Comparison of ENCODE assay signal across 8 cellular contexts in genomic region chr9:78235771-78236510, GRCh38.
DNase-seq lines count a peak whose midpoint lies in the region; ATAC-seq and TF ChIP-seq lines count a peak whose summit lies in the region.

TSS of gene CEP78 (plus strand) at chr9:78236075. CDS start at chr9:78236351, 276 bp downstream.

- H3K27ac Mint-ChIP-seq in central memory CD8-positive, alpha-beta T cell (ENCODE audit: low read depth) = peak within 1 kb of the TSS; percentile 88

- no peak for TF ChIP-seq CTCF in AG09319 (IDR thresholded peaks at IDR 0.05; ENCODE audit: low read depth, low read length)

- H3K9me3 Mint-ChIP-seq in central memory CD8-positive, alpha-beta T cell = no peaks in the 10 kb centered on the region

- in situ Hi-C loops in GM18951 (cut with MboI; ENCODE audit: low sequenced_read_pairs, unreplicated experiment) = no loop called here

- peaks cover 35% of the 10 kb centered on the region for H3K4me1 Mint-ChIP-seq in central memory CD8-positive, alpha-beta T cell

- peak; percentile 90 for TF ChIP-seq POLR2A in GM18951 (IDR thresholded peaks at IDR 0.05; ENCODE audit: extremely low read depth, insufficient read depth, insufficient read length)

- H3K4me3 Mint-ChIP-seq in central memory CD8-positive, alpha-beta T cell = no peak within 1 kb of the TSS

- ATAC-seq in HG03175 (IDR thresholded peaks at IDR 0.05; ENCODE audit: unreplicated experiment) = peak; percentile 98
- peak; percentile 95 for ATAC-seq in central memory CD8-positive, alpha-beta T cell (replicated peaks; ENCODE audit: extremely low read depth, poor library complexity, severe bottlenecking)

- H3K27me3 Mint-ChIP-seq in central memory CD8-positive, alpha-beta T cell = no peaks in the 10 kb centered on the region

- DNase-seq in AG09319 (ENCODE audit: extremely low read depth, low read depth) = peak; percentile 72
- peak; percentile 95 for DNase-seq in NCI-H345 (lab: John Stamatoyannopoulos, UW)
- peak; percentile 74 for DNase-seq in activated CD4-positive, CD25-positive, alpha-beta regulatory T cell treated with anti-CD3 and anti-CD28 coated beads, Interleukin-2, amount 50 U/mL, for 16 hours (ENCODE audit: low read depth, low spot score)
- DNase-seq in central memory CD8-positive, alpha-beta T cell (ENCODE audit: low spot score in 2 of 2) = peak; percentile 67 to 77
- peak; percentile 97 for DNase-seq in iris pigment epithelial cell (ENCODE audit: low read depth)
- DNase-seq in stimulated activated CD4-positive, alpha-beta T cell treated with anti-CD3 and anti-CD28 coated beads, Interleukin-12 subunit alpha, Interleukin-12 subunit beta, amount 100 ng/mL, for 24 hours (ENCODE audit: low read depth in 2 of 2) = peak; percentile 84 to 85

- peaks cover 14% of the 10 kb centered on the region for H3K36me3 Mint-ChIP-seq in central memory CD8-positive, alpha-beta T cell (ENCODE audit: insufficient read depth)

Comparison
In these comparisons a context has a peak if more than half of its experiments do, and no peak if none do; other contexts are left out.
1. Peak in every context shown above with its lines: DNase-seq and ATAC-seq.